Comparison of ENCODE assay signal across 8 cellular contexts in genomic region chr13:97434417-97435296, GRCh38. TPM values are rescaled to one million over a fixed set of nuclear protein-coding genes. Genes with fewer than 3 reads are reported as not detected.
A peak's percentile ranks its signal among the peaks of the same experiment; 100 is the strongest.
DNase-seq lines count a peak whose midpoint lies in the region; ATAC-seq and TF ChIP-seq lines count a peak whose summit lies in the region.

No MANE protein-coding gene starts in this region.

- H3K27ac ChIP-seq in coronary artery: peak overlapping the region; percentile 25 to 97

- DNase-seq in AG09309 (ENCODE audit: low read depth) (no peak), coronary artery (ENCODE audit: low spot score) (peak; percentile 82), medulla oblongata (ENCODE audit: extremely low spot score) (peak; percentile 43), GF-D8 (lab: John Stamatoyannopoulos, UW) (no peak)
- DNase-seq in Jurkat, Clone E6-1 (ENCODE audit: low read depth, low spot score): no peak
- DNase-seq in activated CD4-positive, alpha-beta T cell treated with anti-CD3 and anti-CD28 coated beads for 24 hours (ENCODE audit: low read depth in 2 of 2): peak; percentile 6 to 14
- DNase-seq in stimulated activated CD4-positive, alpha-beta T cell treated with anti-CD3 and anti-CD28 coated beads, TNF-alpha, amount 100 ng/mL, for 48 hours (ENCODE audit: low read depth in 3 of 3): peak; percentile 0 to 16 (median 10)

- H3K4me3 ChIP-seq in AG09309 (ENCODE audit: control insufficient read depth, low read depth, low read length): peak overlapping the region; percentile 75
- peak overlapping the region; percentile 74 for H3K4me3 ChIP-seq in Jurkat, Clone E6-1 (ENCODE audit: low read length)
- peak overlapping the region; percentile 97 for H3K4me3 ChIP-seq in coronary artery

- peak; percentile 0 for ATAC-seq in GM19328 (IDR thresholded peaks at IDR 0.05; ENCODE audit: unreplicated experiment)

- TF ChIP-seq CTCF in AG09309 (IDR thresholded peaks at IDR 0.05; ENCODE audit: control insufficient read depth, insufficient read depth, low read depth, low read length, missing control alignments) (no peak), coronary artery (IDR thresholded peaks at IDR 0.05) (no peak)

RNA-seq across cellular contexts. Expression of gene RAP2A, which starts 0.7 kb away (rescaled TPM):
- 16.2 TPM for polyA plus RNA-seq in Jurkat, Clone E6-1 (2012; ENCODE audit: insufficient read depth, insufficient read length)

Comparison
In these comparisons a context has a peak if more than half of its experiments do, and no peak if none do; other contexts are left out.
1. DNase-seq: peak in activated CD4-positive, alpha-beta T cell treated with anti-CD3 and anti-CD28 coated beads for 24 hours (2 of 2), coronary artery (single experiment), medulla oblongata (single experiment) and stimulated activated CD4-positive, alpha-beta T cell treated with anti-CD3 and anti-CD28 coated beads, TNF-alpha, amount 100 ng/mL, for 48 hours (3 of 3); none in AG09309 (single experiment), Jurkat, Clone E6-1 (single experiment) and GF-D8 (single experiment).
2. Peak in every context shown above with its lines, with median percentiles within 50 percentile points of each other: H3K4me3 ChIP-seq.